Comparison of ENCODE assay signal across 16 cellular contexts in genomic region chr5:10652151-10652550, GRCh38.
"Had no signal": no experiment of that assay in that cellular context is flagged by ENCODE, and none has a peak within 500 bp of the region (broad histone marks: within the 10 kb centered on the region; RNA-seq: fewer than 3 reads in every experiment).

No MANE protein-coding gene starts in this region.

- H3K4me3 ChIP-seq: ascending aorta, cardiac muscle cell, right lobe of liver, suprapubic skin, upper lobe of left lung had no signal

- H3K27ac Mint-ChIP-seq: activated CD4-positive, alpha-beta T cell treated with anti-CD3 and anti-CD28 coated beads for 36 hours; activated CD8-positive, alpha-beta T cell treated with anti-CD3 and anti-CD28 coated beads for 36 hours; activated T-cell treated with anti-CD3 and anti-CD28 coated beads, Interleukin-2, amount 50 U/mL, for 72 hours; naive thymus-derived CD4-positive, alpha-beta T cell had no signal

- H3K4me3 Mint-ChIP-seq: activated CD4-positive, alpha-beta T cell treated with anti-CD3 and anti-CD28 coated beads for 36 hours; activated CD8-positive, alpha-beta T cell treated with anti-CD3 and anti-CD28 coated beads for 36 hours; activated T-cell treated with anti-CD3 and anti-CD28 coated beads, Interleukin-2, amount 50 U/mL, for 72 hours; naive thymus-derived CD4-positive, alpha-beta T cell had no signal

- H3K27me3 Mint-ChIP-seq: activated CD4-positive, alpha-beta T cell treated with anti-CD3 and anti-CD28 coated beads for 36 hours; activated CD8-positive, alpha-beta T cell treated with anti-CD3 and anti-CD28 coated beads for 36 hours; naive thymus-derived CD4-positive, alpha-beta T cell had no signal

- ATAC-seq: activated CD4-positive, alpha-beta T cell treated with anti-CD3 and anti-CD28 coated beads for 36 hours; activated CD8-positive, alpha-beta T cell treated with anti-CD3 and anti-CD28 coated beads for 36 hours; activated T-cell treated with anti-CD3 and anti-CD28 coated beads, Interleukin-2, amount 50 U/mL, for 72 hours; naive thymus-derived CD4-positive, alpha-beta T cell; right lobe of liver had no signal

- H3K9me3 ChIP-seq: ascending aorta, right lobe of liver, suprapubic skin, upper lobe of left lung had no signal

- H3K27me3 ChIP-seq: ascending aorta, cardiac muscle cell, right lobe of liver, suprapubic skin had no signal

- H3K27ac ChIP-seq: ascending aorta, cardiac muscle cell, right lobe of liver, suprapubic skin, upper lobe of left lung had no signal

- DNase-seq: activated CD4-positive, alpha-beta T cell treated with anti-CD3 and anti-CD28 coated beads for 36 hours; activated CD8-positive, alpha-beta memory T cell treated with anti-CD3 and anti-CD28 coated beads, Interleukin-2, amount 50 U/mL, for 4 hours; activated CD8-positive, alpha-beta T cell treated with anti-CD3 and anti-CD28 coated beads for 36 hours; activated naive CD4-positive, alpha-beta T cell; activated T-cell treated with anti-CD3 and anti-CD28 coated beads, Interleukin-2, amount 50 U/mL, for 72 hours; effector CD8-positive, alpha-beta T cell; hippocampal formation; naive thymus-derived CD4-positive, alpha-beta T cell; stimulated activated CD4-positive, alpha-beta T cell treated with anti-CD3 and anti-CD28 coated beads, Interleukin-12 subunit alpha, Interleukin-12 subunit beta, amount 100 ng/mL, for 4 hours; stimulated activated naive CD4-positive, alpha-beta T cell treated with Interleukin-2 at 50 U/mL for 16 hours; T-helper 9 cell; upper lobe of left lung had no signal

- H3K36me3 ChIP-seq: right lobe of liver, upper lobe of left lung had no signal

- H3K4me1 ChIP-seq: ascending aorta, right lobe of liver, upper lobe of left lung had no signal

- H3K9me3 Mint-ChIP-seq: activated CD8-positive, alpha-beta T cell treated with anti-CD3 and anti-CD28 coated beads for 36 hours; activated T-cell treated with anti-CD3 and anti-CD28 coated beads, Interleukin-2, amount 50 U/mL, for 72 hours; naive thymus-derived CD4-positive, alpha-beta T cell had no signal

- H3K4me1 Mint-ChIP-seq: activated CD4-positive, alpha-beta T cell treated with anti-CD3 and anti-CD28 coated beads for 36 hours; naive thymus-derived CD4-positive, alpha-beta T cell had no signal
